11 cellular contexts compared by ENCODE assay signal in the genomic region with DNA sequence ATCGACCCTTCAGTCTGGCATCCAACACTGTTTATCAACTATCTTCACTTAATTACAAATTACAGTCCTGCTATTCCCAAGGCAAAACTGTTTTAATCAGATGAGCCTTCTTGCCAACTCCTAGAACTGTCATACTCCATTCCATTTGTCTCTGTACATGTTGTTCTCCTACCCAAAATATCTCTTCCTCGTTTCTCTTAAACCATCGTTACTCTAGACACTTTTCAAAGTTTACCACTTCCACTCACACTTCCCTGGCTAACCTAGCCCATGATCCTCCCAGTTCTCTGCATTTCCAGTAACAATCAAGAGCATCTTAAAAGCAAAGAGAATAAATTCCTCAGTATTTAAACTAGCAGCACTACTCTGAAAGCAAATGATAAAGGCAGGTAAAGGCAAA. TPM values are rescaled to one million over a fixed set of nuclear protein-coding genes. Genes with fewer than 3 reads are reported as not detected.
DNase-seq lines count a peak whose midpoint lies in the region; ATAC-seq and TF ChIP-seq lines count a peak whose summit lies in the region.
"Had no signal": no experiment of that assay in that cellular context is flagged by ENCODE, and none has a peak within 500 bp of the region (broad histone marks: within the 10 kb centered on the region; RNA-seq: fewer than 3 reads in every experiment).

No MANE protein-coding gene starts in this region.

- intact Hi-C loops in heart right ventricle (cut with DNase I), result loop anchor here in 1 of 10 donors (10.0 kb wide), 1 partner anchor 196 kb away; the partner anchor contains the start of genes GANC and TMEM87A
- intact Hi-C loops in prostate gland (cut with DNase I), result no loop called here
- intact Hi-C loops in vagina (cut with DNase I), result no loop called here

- ATAC-seq in stimulated activated naive CD8-positive, alpha-beta T cell treated with anti-CD3 and anti-CD28 coated beads, Interleukin-15, Interleukin-2, amounts not matched to agents 100 U/mL and 50 U/mL, for 24 hours, result no peak
- ATAC-seq in heart right ventricle (peak in 6 of 8 donors; percentile 16 to 85 (median 30)), HG03571 (IDR thresholded peaks at IDR 0.05; ENCODE audit: unreplicated experiment) (no peak)

- TF ChIP-seq CTCF in heart right ventricle (IDR thresholded peaks at IDR 0.05), result no peak
- no peak for TF ChIP-seq CTCF in prostate gland (IDR thresholded peaks at IDR 0.05)
- TF ChIP-seq CTCF in vagina (IDR thresholded peaks at IDR 0.05), result no peak

- H3K4me1 Mint-ChIP-seq in stimulated activated naive CD8-positive, alpha-beta T cell treated with anti-CD3 and anti-CD28 coated beads, Interleukin-15, Interleukin-2, amounts not matched to agents 100 ng/mL and 50 ng/mL, for 24 hours (ENCODE audit: low read depth), result no peaks in the 10 kb centered on the region
- H3K4me1 Mint-ChIP-seq: WTC11 had no signal

- H3K27me3 Mint-ChIP-seq in stimulated activated naive CD8-positive, alpha-beta T cell treated with anti-CD3 and anti-CD28 coated beads, Interleukin-15, Interleukin-2, amounts not matched to agents 100 ng/mL and 50 ng/mL, for 24 hours, result no peaks in the 10 kb centered on the region
- H3K27me3 Mint-ChIP-seq: T-cell had no signal

- no peaks in the 10 kb centered on the region for H3K9me3 Mint-ChIP-seq in stimulated activated naive CD8-positive, alpha-beta T cell treated with anti-CD3 and anti-CD28 coated beads, Interleukin-15, Interleukin-2, amounts not matched to agents 100 ng/mL and 50 ng/mL, for 24 hours
- H3K9me3 Mint-ChIP-seq: T-cell, WTC11 had no signal

- WGBS in heart right ventricle, 2 donors, result 24 to 46% methylated on average over 3 of the region's 3 CpGs
- 19% methylated on average over 3 of the region's 3 CpGs for WGBS in prostate gland

- H3K4me3 Mint-ChIP-seq in stimulated activated naive CD8-positive, alpha-beta T cell treated with anti-CD3 and anti-CD28 coated beads, Interleukin-15, Interleukin-2, amounts not matched to agents 100 ng/mL and 50 ng/mL, for 24 hours, result no peak overlapping the region
- H3K4me3 Mint-ChIP-seq: T-cell, WTC11 had no signal

- peak overlapping the region; percentile 8 for H3K27ac Mint-ChIP-seq in stimulated activated naive CD8-positive, alpha-beta T cell treated with anti-CD3 and anti-CD28 coated beads, Interleukin-15, Interleukin-2, amounts not matched to agents 100 ng/mL and 50 ng/mL, for 24 hours
- H3K27ac Mint-ChIP-seq: T-cell, WTC11 had no signal

- H3K4me3 ChIP-seq in heart right ventricle (no peak overlapping the region), prostate gland (no peak overlapping the region), vagina (no peak overlapping the region)

- DNase-seq in stimulated activated naive CD8-positive, alpha-beta T cell treated with anti-CD3 and anti-CD28 coated beads, Interleukin-15, Interleukin-2, amounts not matched to agents 100 U/mL and 50 U/mL, for 24 hours, result no peak
- DNase-seq in heart right ventricle (no peak), prostate gland (ENCODE audit: low spot score) (no peak), vagina (ENCODE audit: extremely low spot score in 2 of 2) (no peak), cerebellum (ENCODE audit: low spot score) (no peak), glomerular visceral epithelial cell (ENCODE audit: extremely low spot score) (no peak)

- no peaks in the 10 kb centered on the region for H3K27me3 ChIP-seq in heart right ventricle
- no peaks in the 10 kb centered on the region for H3K27me3 ChIP-seq in prostate gland (replicated peaks; ENCODE audit: insufficient read depth)
- no peaks in the 10 kb centered on the region for H3K27me3 ChIP-seq in vagina

- H3K36me3 Mint-ChIP-seq in stimulated activated naive CD8-positive, alpha-beta T cell treated with anti-CD3 and anti-CD28 coated beads, Interleukin-15, Interleukin-2, amounts not matched to agents 100 ng/mL and 50 ng/mL, for 24 hours (ENCODE audit: low read depth), result peaks cover 18% of the 10 kb centered on the region

- H3K9me3 ChIP-seq in heart right ventricle (no peaks in the 10 kb centered on the region), prostate gland (no peaks in the 10 kb centered on the region), vagina (no peaks in the 10 kb centered on the region)

- TF ChIP-seq POLR2A in prostate gland (IDR thresholded peaks at IDR 0.05) (no peak), vagina (IDR thresholded peaks at IDR 0.05) (no peak)

- H3K27ac ChIP-seq in heart right ventricle (peak overlapping the region in 8 of 10 donors; percentile 10 to 65 (median 36)), prostate gland (peak overlapping the region; percentile 5 to 18), vagina (peak overlapping the region; percentile 42)
- H3K27ac ChIP-seq: parathyroid adenoma had no signal

- H3K4me1 ChIP-seq in heart right ventricle (peaks cover 0 to 33% (median 18%) of the 10 kb centered on the region in 9 donors), prostate gland (replicated peaks) (no peaks in the 10 kb centered on the region), vagina (peaks cover 18% of the 10 kb centered on the region)
- H3K4me1 ChIP-seq: parathyroid adenoma had no signal

- peaks cover 0 to 47% (median 0%) of the 10 kb centered on the region in 9 donors for H3K36me3 ChIP-seq in heart right ventricle
- H3K36me3 ChIP-seq in prostate gland, result no peaks in the 10 kb centered on the region
- H3K36me3 ChIP-seq in vagina, result no peaks in the 10 kb centered on the region

RNA-seq across cellular contexts. Expression of gene ZNF106, which starts 19.9 kb away (rescaled TPM):
- total RNA-seq in heart right ventricle, result 100 to 1,000 TPM; 390 to 945 (median 812) TPM
- 10 to 100 TPM; 52.6 to 67.2 TPM for polyA plus RNA-seq in heart right ventricle
- 10 to 100 TPM; 49.5 to 79.5 TPM for total RNA-seq in prostate gland
- 38.1 TPM for total RNA-seq in vagina
- 49.7 TPM for total RNA-seq in cerebellum

RNA-seq across cellular contexts. Expression of gene SNAP23, which starts 24.4 kb away (rescaled TPM):
- total RNA-seq in heart right ventricle (10 to 100 TPM; 26.7 to 64.8 (median 46.6) TPM), prostate gland (10 to 100 TPM; 86.1 to 93.9 TPM), vagina (60.9 TPM), cerebellum (38.0 TPM)
- polyA plus RNA-seq in heart right ventricle, result 10 to 100 TPM; 24.8 to 87.9 TPM

Comparison
In these comparisons a context has a peak if more than half of its experiments do, and no peak if none do; other contexts are left out.
1. ATAC-seq: peak in heart right ventricle (6 of 8); none in stimulated activated naive CD8-positive, alpha-beta T cell treated with anti-CD3 and anti-CD28 coated beads, Interleukin-15, Interleukin-2, amounts not matched to agents 100 U/mL and 50 U/mL, for 24 hours (single experiment) and HG03571 (single experiment).
2. Peak in every context shown above with its lines, with median percentiles within 50 percentile points of each other: H3K27ac ChIP-seq.